In the genomic region with DNA sequence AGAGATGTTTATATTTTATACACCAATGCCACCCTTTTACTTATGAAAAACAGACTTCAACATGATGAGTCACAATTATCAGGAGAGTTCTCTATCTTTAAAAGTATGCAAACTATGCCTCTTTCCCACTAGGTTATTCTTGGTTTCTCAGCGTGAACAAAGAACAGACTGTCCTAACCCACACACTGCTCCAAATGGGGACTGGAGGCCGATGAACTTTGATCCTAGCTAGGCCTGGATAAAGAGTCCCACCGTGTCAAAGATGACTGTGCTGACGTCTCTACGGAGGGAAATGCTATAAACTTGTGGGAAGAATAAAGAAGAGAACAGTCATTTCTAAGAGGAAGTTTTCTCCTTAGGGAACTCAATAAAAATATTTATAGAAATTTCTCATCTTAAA, we compare ENCODE assay signal across 8 cellular contexts.
DNase-seq lines count a peak whose midpoint lies in the region; ATAC-seq and TF ChIP-seq lines count a peak whose summit lies in the region.

No MANE protein-coding gene starts in this region.

- DNase-seq in AG04449 (ENCODE audit: low read depth, low spot score) (peak; percentile 71), WTC11 (ENCODE audit: low spot score) (no peak), iPS-NIHi11 (ENCODE audit: low spot score) (peak; percentile 10), COR-L47 (lab: John Stamatoyannopoulos, UW) (no peak), WERI-Rb-1 (no peak)
- DNase-seq in central memory CD4-positive, alpha-beta T cell: no peak

- H3K27ac ChIP-seq in subcutaneous abdominal adipose tissue (ENCODE audit: low read depth, low read length) (peak overlapping the region; percentile 98), WERI-Rb-1 (no peak overlapping the region)

- H3K4me3 ChIP-seq in AG04449 (ENCODE audit: low read depth, low read length): no peak overlapping the region
- H3K4me3 ChIP-seq in subcutaneous abdominal adipose tissue (ENCODE audit: low read depth in 1 of 5, low read length in 5 of 5): no peak overlapping the region
- H3K4me3 ChIP-seq in WERI-Rb-1 (ENCODE audit: low read depth, low read length): no peak overlapping the region

- ATAC-seq in HG02588 (IDR thresholded peaks at IDR 0.05; ENCODE audit: unreplicated experiment) (peak; percentile 72), WTC11 (peak; percentile 66)

- TF ChIP-seq CTCF in AG04449 (IDR thresholded peaks at IDR 0.05; ENCODE audit: insufficient read depth, low read length, missing control alignments) (no peak), WTC11 (IDR thresholded peaks at IDR 0.05) (no peak), WERI-Rb-1 (IDR thresholded peaks at IDR 0.05; ENCODE audit: low read depth, low read length) (no peak)

- no peaks in the 10 kb centered on the region for H3K27me3 Mint-ChIP-seq in WTC11 (ENCODE audit: low read depth)

- H3K4me1 Mint-ChIP-seq in WTC11: peaks cover 14% of the 10 kb centered on the region

- peaks cover 2 to 12% (median 9%) of the 10 kb centered on the region in 5 donors for H3K36me3 ChIP-seq in subcutaneous abdominal adipose tissue (ENCODE audit: control insufficient read depth in 5 of 5, insufficient read depth in 5 of 5, low read length in 5 of 5)
- peaks cover 15% of the 10 kb centered on the region for H3K36me3 ChIP-seq in WERI-Rb-1

- H3K36me3 Mint-ChIP-seq in WTC11: no peaks in the 10 kb centered on the region

- no peak overlapping the region for H3K27ac Mint-ChIP-seq in WTC11

- H3K9me3 Mint-ChIP-seq in WTC11: no peaks in the 10 kb centered on the region

- H3K9me3 ChIP-seq in subcutaneous abdominal adipose tissue (ENCODE audit: control insufficient read depth in 5 of 5, low read length in 5 of 5): no peaks in the 10 kb centered on the region
- H3K9me3 ChIP-seq in WERI-Rb-1 (ENCODE audit: severe bottlenecking): no peaks in the 10 kb centered on the region

- H3K27me3 ChIP-seq in subcutaneous abdominal adipose tissue (ENCODE audit: control insufficient read depth in 5 of 5, insufficient read depth in 4 of 5, low read length in 5 of 5) (no peaks in the 10 kb centered on the region), WERI-Rb-1 (ENCODE audit: insufficient read depth, low read depth, severe bottlenecking) (no peaks in the 10 kb centered on the region)

- peak overlapping the region in 3 of 5 donors; percentile 37 to 81 (median 66) for H3K9ac ChIP-seq in subcutaneous abdominal adipose tissue (ENCODE audit: low read length in 5 of 5)

- CTCF ChIA-PET in AG04449 (lab: Yijun Ruan, JAX) (interaction anchor here (1.2 kb wide), 1 partner anchor 42 kb away, joined by 3 read pairs; no protein-coding TSS in a partner anchor), WTC11 (lab: Charles Lee) (no interaction called here)

- no peak overlapping the region for H3K4me3 Mint-ChIP-seq in WTC11

- POLR2A ChIA-PET in AG04449 (lab: Yijun Ruan, JAX): no interaction called here
- POLR2A ChIA-PET in WTC11 (lab: Charles Lee): no interaction called here

- peaks cover 13 to 49% (median 32%) of the 10 kb centered on the region in 5 donors for H3K4me1 ChIP-seq in subcutaneous abdominal adipose tissue (ENCODE audit: control insufficient read depth in 5 of 5, insufficient read depth in 5 of 5, low read length in 5 of 5)

TF ChIP-seq in WTC11, 78 proteins besides CTCF, POLR2A, EP300 and RAD21:
- TF ChIP-seq, protein P1, sequence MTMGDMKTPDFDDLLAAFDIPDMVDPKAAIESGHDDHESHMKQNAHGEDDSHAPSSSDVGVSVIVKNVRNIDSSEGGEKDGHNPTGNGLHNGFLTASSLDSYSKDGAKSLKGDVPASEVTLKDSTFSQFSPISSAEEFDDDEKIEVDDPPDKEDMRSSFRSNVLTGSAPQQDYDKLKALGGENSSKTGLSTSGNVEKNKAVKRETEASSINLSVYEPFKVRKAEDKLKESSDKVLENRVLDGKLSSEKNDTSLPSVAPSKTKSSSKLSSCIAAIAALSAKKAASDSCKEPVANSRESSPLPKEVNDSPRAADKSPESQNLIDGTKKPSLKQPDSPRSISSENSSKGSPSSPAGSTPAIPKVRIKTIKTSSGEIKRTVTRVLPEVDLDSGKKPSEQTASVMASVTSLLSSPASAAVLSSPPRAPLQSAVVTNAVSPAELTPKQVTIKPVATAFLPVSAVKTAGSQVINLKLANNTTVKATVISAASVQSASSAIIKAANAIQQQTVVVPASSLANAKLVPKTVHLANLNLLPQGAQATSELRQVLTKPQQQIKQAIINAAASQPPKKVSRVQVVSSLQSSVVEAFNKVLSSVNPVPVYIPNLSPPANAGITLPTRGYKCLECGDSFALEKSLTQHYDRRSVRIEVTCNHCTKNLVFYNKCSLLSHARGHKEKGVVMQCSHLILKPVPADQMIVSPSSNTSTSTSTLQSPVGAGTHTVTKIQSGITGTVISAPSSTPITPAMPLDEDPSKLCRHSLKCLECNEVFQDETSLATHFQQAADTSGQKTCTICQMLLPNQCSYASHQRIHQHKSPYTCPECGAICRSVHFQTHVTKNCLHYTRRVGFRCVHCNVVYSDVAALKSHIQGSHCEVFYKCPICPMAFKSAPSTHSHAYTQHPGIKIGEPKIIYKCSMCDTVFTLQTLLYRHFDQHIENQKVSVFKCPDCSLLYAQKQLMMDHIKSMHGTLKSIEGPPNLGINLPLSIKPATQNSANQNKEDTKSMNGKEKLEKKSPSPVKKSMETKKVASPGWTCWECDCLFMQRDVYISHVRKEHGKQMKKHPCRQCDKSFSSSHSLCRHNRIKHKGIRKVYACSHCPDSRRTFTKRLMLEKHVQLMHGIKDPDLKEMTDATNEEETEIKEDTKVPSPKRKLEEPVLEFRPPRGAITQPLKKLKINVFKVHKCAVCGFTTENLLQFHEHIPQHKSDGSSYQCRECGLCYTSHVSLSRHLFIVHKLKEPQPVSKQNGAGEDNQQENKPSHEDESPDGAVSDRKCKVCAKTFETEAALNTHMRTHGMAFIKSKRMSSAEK (CRISPR knock-in tag; IDR thresholded peaks at IDR 0.05; ENCODE audit: borderline replicate concordance): no peak
- no peak for TF ChIP-seq AFF4 (CRISPR knock-in tag; IDR thresholded peaks at IDR 0.05; ENCODE audit: borderline replicate concordance)

Comparison
In these comparisons a context has a peak if more than half of its experiments do, and no peak if none do; other contexts are left out.
1. DNase-seq: peak in AG04449 (single experiment) and iPS-NIHi11 (single experiment); none in WTC11 (single experiment), COR-L47 (single experiment), central memory CD4-positive, alpha-beta T cell (single experiment) and WERI-Rb-1 (single experiment).